19 cellular contexts compared by ENCODE assay signal in genomic region chr9:94111446-94111845, GRCh38. TPM values are rescaled to one million over a fixed set of nuclear protein-coding genes. Genes with fewer than 3 reads are reported as not detected.
DNase-seq lines count a peak whose midpoint lies in the region; ATAC-seq, FAIRE-seq and TF ChIP-seq lines count a peak whose summit lies in the region.
"Had no signal": no experiment of that assay in that cellular context is flagged by ENCODE, and none has a peak within 500 bp of the region (broad histone marks: within the 10 kb centered on the region; RNA-seq: fewer than 3 reads in every experiment).

No MANE protein-coding gene starts in this region.

- H3K9me3 Mint-ChIP-seq in astrocyte (ENCODE audit: unreplicated experiment), result peaks cover 2% of the 10 kb centered on the region

- no peak overlapping the region for H3K4me3 ChIP-seq in astrocyte (ENCODE audit: insufficient read depth, low read depth, low read length)
- no peak overlapping the region for H3K4me3 ChIP-seq in fibroblast of villous mesenchyme (ENCODE audit: low read depth, low read length)
- H3K4me3 ChIP-seq: GM12878, HAP-1, PC-9 had no signal

- H2AFZ ChIP-seq in astrocyte (ENCODE audit: low read depth, low read length), result no peak overlapping the region
- H2AFZ ChIP-seq: PC-9 had no signal

- no peak for ATAC-seq in HG03095 (IDR thresholded peaks at IDR 0.05; ENCODE audit: unreplicated experiment)
- ATAC-seq: GM12878 had no signal

- no peaks in the 10 kb centered on the region for H3K79me2 ChIP-seq in astrocyte (ENCODE audit: insufficient read depth, low read length)

- TF ChIP-seq CTCF in astrocyte (IDR thresholded peaks at IDR 0.05; ENCODE audit: insufficient read depth, low read depth, low read length) (no peak), fibroblast of villous mesenchyme (IDR thresholded peaks at IDR 0.05; ENCODE audit: insufficient read depth, low read depth, low read length) (no peak)

- peak; percentile 48 for DNase-seq in COLO829 (ENCODE audit: low spot score)
- peak; percentile 4 for DNase-seq in astrocyte (ENCODE audit: low read depth)
- peak; percentile 29 for DNase-seq in fibroblast of villous mesenchyme (ENCODE audit: low read depth)
- DNase-seq in putamen (ENCODE audit: low spot score), result peak; percentile 53
- DNase-seq in NAMALWA (ENCODE audit: low spot score), result no peak
- no peak for DNase-seq in NCI-H187 (lab: John Stamatoyannopoulos, UW)
- DNase-seq in NCI-H2107 (lab: John Stamatoyannopoulos, UW), result no peak
- DNase-seq: CD4-positive, alpha-beta T cell; DMS79; KG1; NCI-H1092 treated with DMSO at 0.1 percent for 48 hours; NCI-H1694; PC-9 had no signal

- H3K4me2 ChIP-seq in astrocyte (ENCODE audit: low read length), result peak overlapping the region; percentile 43
- H3K4me2 ChIP-seq: PC-9 had no signal

- no peaks in the 10 kb centered on the region for H3K36me3 ChIP-seq in astrocyte (ENCODE audit: insufficient read depth, low read length)
- H3K36me3 ChIP-seq: HAP-1 had no signal

- no peaks in the 10 kb centered on the region for H3K27me3 Mint-ChIP-seq in astrocyte (ENCODE audit: low read depth, unreplicated experiment)
- H3K27me3 Mint-ChIP-seq: B cell; CD4-positive, alpha-beta T cell had no signal

- H3K27ac ChIP-seq in astrocyte (ENCODE audit: low read depth, low read length), result peak overlapping the region; percentile 9
- H3K27ac ChIP-seq: PC-9 had no signal

- H4K20me1 ChIP-seq in astrocyte (ENCODE audit: insufficient read depth, low read length), result no peaks in the 10 kb centered on the region

- H3K4me1 Mint-ChIP-seq in astrocyte (ENCODE audit: low read depth, unreplicated experiment), result no peaks in the 10 kb centered on the region
- H3K4me1 Mint-ChIP-seq: B cell had no signal

- no peak overlapping the region for H3K4me3 Mint-ChIP-seq in astrocyte (ENCODE audit: unreplicated experiment)
- H3K4me3 Mint-ChIP-seq: B cell; CD4-positive, alpha-beta T cell had no signal

- no peak overlapping the region for H3K9ac ChIP-seq in astrocyte (ENCODE audit: low read length)

- H3K4me1 ChIP-seq in astrocyte (ENCODE audit: insufficient read depth, low read length), result peaks cover 10% of the 10 kb centered on the region

- no peak for FAIRE-seq in astrocyte (lab: Jason Lieb, UNC)
- FAIRE-seq: GM12878, GM19239, HTR-8/SVneo had no signal

- H3K27me3 ChIP-seq in astrocyte (ENCODE audit: insufficient read depth, low read length), result no peaks in the 10 kb centered on the region

- no peaks in the 10 kb centered on the region for H3K9me3 ChIP-seq in astrocyte (ENCODE audit: insufficient read depth, low read depth, low read length)
- H3K9me3 ChIP-seq: HAP-1 had no signal

- H3K27ac Mint-ChIP-seq in astrocyte (ENCODE audit: unreplicated experiment), result no peak overlapping the region
- H3K27ac Mint-ChIP-seq: B cell; CD4-positive, alpha-beta T cell had no signal

- H3K36me3 Mint-ChIP-seq in astrocyte (ENCODE audit: low read depth, unreplicated experiment), result no peaks in the 10 kb centered on the region

RNA-seq across cellular contexts. Expression of gene PTPDC1, which starts 27.2 kb away (rescaled TPM):
- 5.1 and 5.4 TPM in 2 replicates for total RNA-seq in astrocyte
- total RNA-seq in fibroblast of villous mesenchyme, result 7.8 and 11.9 TPM in 2 replicates

Comparison
In these comparisons a context has a peak if more than half of its experiments do, and no peak if none do; other contexts are left out.
1. DNase-seq: peak in COLO829 (single experiment), astrocyte (single experiment), fibroblast of villous mesenchyme (single experiment) and putamen (single experiment); none in NAMALWA (single experiment), NCI-H187 (0 of 2) and NCI-H2107 (single experiment).